Comparison of ENCODE assay signal across 8 cellular contexts in the genomic region with DNA sequence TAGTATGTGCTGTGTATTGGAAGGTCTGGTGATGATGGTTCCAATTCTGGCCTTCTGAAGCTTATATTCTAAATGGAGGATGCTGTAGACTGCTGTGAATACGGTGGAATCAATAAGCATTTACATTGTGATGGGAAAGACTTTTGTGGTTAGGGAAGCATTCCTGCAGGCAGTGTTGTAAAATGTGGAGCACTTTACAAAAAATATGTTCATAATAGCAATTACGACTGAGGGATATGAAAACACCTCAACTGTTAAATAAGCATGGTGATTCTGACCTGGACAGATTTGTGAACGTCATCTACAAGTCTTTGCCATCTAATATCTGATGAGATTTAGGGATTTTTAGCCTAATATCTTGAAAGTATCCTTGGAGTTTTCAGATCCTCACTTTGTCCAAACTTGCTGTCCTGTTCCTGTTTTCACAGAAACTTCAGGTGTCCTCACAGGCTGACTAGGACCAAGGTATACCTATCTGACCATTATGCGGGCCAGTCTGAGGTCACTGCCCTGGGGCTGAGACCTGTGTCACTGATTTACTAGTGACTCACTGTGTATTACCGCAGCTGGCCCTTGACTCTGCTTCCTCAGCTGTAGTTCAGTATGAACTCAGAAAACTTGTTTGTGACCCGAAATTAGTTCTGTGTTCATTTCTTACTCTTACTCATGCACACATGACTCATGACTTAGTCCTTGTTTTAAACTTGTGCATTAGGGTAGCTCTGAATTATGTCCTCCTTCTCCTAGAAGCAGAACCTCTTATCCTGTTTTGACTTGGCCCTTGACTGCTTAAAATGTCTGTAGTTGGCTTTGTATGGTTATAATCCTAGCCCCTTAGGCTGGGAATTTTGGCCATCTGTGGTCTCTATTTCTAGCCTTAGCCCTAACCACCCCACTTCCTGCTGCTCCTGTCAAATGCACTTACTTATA.
DNase-seq lines count a peak whose midpoint lies in the region; ATAC-seq and TF ChIP-seq lines count a peak whose summit lies in the region.

No MANE protein-coding gene starts in this region.

- H4K20me1 ChIP-seq in SK-N-SH (ENCODE audit: insufficient read depth) = no peaks in the 10 kb centered on the region

- H3K27me3 ChIP-seq in SK-N-SH (ENCODE audit: insufficient read depth) = no peaks in the 10 kb centered on the region

- TF ChIP-seq CTCF in SK-N-SH (IDR thresholded peaks at IDR 0.05) (no peak), fibroblast of villous mesenchyme (IDR thresholded peaks at IDR 0.05; ENCODE audit: insufficient read depth, low read depth, low read length) (no peak)

- H2AFZ ChIP-seq in SK-N-SH (ENCODE audit: low read depth) = no peak overlapping the region

- CTCF ChIA-PET in SK-N-SH (lab: Yijun Ruan, JAX) = interaction anchor here (0.5 to 3.5 kb wide), 4 partner anchors 32 to 711 kb away, joined by 3 to 41 read pairs (median 3); no protein-coding TSS in a partner anchor

- peak overlapping the region; percentile 1; the same call in 1 of the 2 replicates for H3K9ac ChIP-seq in SK-N-SH

- TF ChIP-seq RAD21 in SK-N-SH (IDR thresholded peaks at IDR 0.05; ENCODE audit: low read length) = no peak

- DNase-seq in COLO829 (ENCODE audit: low spot score) = peak; percentile 64
- no peak for DNase-seq in SK-N-SH
- DNase-seq in fibroblast of villous mesenchyme (ENCODE audit: low read depth) = peak; percentile 93
- peak; percentile 44 for DNase-seq in stimulated activated CD8-positive, alpha-beta memory T cell treated with anti-CD3 and anti-CD28 coated beads, Interleukin-4, amount 100 ng/mL, for 48 hours
- no peak for DNase-seq in pons (ENCODE audit: low spot score)
- no peak for DNase-seq in NCI-H2029 treated with DMSO at 0.1 percent for 48 hours (lab: John Stamatoyannopoulos, UW)

- peak overlapping the region; percentile 53 for H3K4me2 ChIP-seq in SK-N-SH

- POLR2A ChIA-PET in SK-N-SH (lab: Yijun Ruan, JAX) = interaction anchor here (1.3 kb wide), 1 partner anchor 645 kb away, joined by 5 read pairs; no protein-coding TSS in a partner anchor

- no peaks in the 10 kb centered on the region for H3K9me3 ChIP-seq in SK-N-SH

- H3K79me2 ChIP-seq in SK-N-SH (ENCODE audit: insufficient read depth) = no peaks in the 10 kb centered on the region

- H3K36me3 ChIP-seq in SK-N-SH (replicated peaks in 1 of 2; ENCODE audit: control insufficient read depth in 1 of 2, insufficient read depth in 2 of 2, low read length in 1 of 2) = no peaks in the 10 kb centered on the region

- peak; percentile 96 for ATAC-seq in GM19043 (IDR thresholded peaks at IDR 0.05; ENCODE audit: low read depth, unreplicated experiment)
- peak; percentile 94 for ATAC-seq in HG03103 (IDR thresholded peaks at IDR 0.05; ENCODE audit: low read depth, unreplicated experiment)

- H3K4me3 ChIP-seq in SK-N-SH (ENCODE audit: low read depth in 2 of 2, low read length in 1 of 2) (no peak overlapping the region), fibroblast of villous mesenchyme (ENCODE audit: low read depth, low read length) (no peak overlapping the region)

- H3F3A ChIP-seq in SK-N-SH (replicated peaks; ENCODE audit: insufficient read depth) = peaks cover 21% of the 10 kb centered on the region

- H3K9me2 ChIP-seq in SK-N-SH = no peaks in the 10 kb centered on the region

- WGBS in SK-N-SH (ENCODE audit: low lambda C conversion rate) = 28% methylated on average over 6 of the region's 6 CpGs

- peak in 1 of 2 experiments; percentile 66; a peak in 1 of 4 replicates for TF ChIP-seq EP300 in SK-N-SH (IDR thresholded peaks at IDR 0.05; ENCODE audit: borderline replicate concordance in 1 of 2, low read depth in 1 of 2, low read length in 1 of 2)

- H3K4me1 ChIP-seq in SK-N-SH (ENCODE audit: control insufficient read depth in 1 of 2, insufficient read depth in 2 of 2, low read depth in 1 of 2, low read length in 1 of 2) = peaks cover 20 to 29% of the 10 kb centered on the region in 2 experiments; a peak in 3 of 4 replicates

- peak overlapping the region; percentile 44 to 88 for H3K27ac ChIP-seq in SK-N-SH (ENCODE audit: low read depth in 2 of 2, low read length in 1 of 2)

TF ChIP-seq in SK-N-SH, 30 proteins besides CTCF, POLR2A, EP300 and RAD21 (continues in another document):
- no peak for TF ChIP-seq NRF1 (IDR thresholded peaks at IDR 0.05; ENCODE audit: low read depth, low read length)
- no peak for TF ChIP-seq RFX5 (IDR thresholded peaks at IDR 0.05; ENCODE audit: low read length)
- TF ChIP-seq, protein P1, sequence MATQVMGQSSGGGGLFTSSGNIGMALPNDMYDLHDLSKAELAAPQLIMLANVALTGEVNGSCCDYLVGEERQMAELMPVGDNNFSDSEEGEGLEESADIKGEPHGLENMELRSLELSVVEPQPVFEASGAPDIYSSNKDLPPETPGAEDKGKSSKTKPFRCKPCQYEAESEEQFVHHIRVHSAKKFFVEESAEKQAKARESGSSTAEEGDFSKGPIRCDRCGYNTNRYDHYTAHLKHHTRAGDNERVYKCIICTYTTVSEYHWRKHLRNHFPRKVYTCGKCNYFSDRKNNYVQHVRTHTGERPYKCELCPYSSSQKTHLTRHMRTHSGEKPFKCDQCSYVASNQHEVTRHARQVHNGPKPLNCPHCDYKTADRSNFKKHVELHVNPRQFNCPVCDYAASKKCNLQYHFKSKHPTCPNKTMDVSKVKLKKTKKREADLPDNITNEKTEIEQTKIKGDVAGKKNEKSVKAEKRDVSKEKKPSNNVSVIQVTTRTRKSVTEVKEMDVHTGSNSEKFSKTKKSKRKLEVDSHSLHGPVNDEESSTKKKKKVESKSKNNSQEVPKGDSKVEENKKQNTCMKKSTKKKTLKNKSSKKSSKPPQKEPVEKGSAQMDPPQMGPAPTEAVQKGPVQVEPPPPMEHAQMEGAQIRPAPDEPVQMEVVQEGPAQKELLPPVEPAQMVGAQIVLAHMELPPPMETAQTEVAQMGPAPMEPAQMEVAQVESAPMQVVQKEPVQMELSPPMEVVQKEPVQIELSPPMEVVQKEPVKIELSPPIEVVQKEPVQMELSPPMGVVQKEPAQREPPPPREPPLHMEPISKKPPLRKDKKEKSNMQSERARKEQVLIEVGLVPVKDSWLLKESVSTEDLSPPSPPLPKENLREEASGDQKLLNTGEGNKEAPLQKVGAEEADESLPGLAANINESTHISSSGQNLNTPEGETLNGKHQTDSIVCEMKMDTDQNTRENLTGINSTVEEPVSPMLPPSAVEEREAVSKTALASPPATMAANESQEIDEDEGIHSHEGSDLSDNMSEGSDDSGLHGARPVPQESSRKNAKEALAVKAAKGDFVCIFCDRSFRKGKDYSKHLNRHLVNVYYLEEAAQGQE (IDR thresholded peaks at IDR 0.05; ENCODE audit: low read depth, low read length) = 0 out of 2 replicates have a peak, but pooled peaks have one; percentile 14
- TF ChIP-seq, protein P2, sequence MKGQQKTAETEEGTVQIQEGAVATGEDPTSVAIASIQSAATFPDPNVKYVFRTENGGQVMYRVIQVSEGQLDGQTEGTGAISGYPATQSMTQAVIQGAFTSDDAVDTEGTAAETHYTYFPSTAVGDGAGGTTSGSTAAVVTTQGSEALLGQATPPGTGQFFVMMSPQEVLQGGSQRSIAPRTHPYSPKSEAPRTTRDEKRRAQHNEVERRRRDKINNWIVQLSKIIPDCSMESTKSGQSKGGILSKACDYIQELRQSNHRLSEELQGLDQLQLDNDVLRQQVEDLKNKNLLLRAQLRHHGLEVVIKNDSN (IDR thresholded peaks at IDR 0.05; ENCODE audit: borderline replicate concordance, low read depth) = peak; percentile 22; the same call in 1 of the 2 replicates
- TF ChIP-seq TCF12 (IDR thresholded peaks at IDR 0.05) = peak; percentile 92
- no peak for TF ChIP-seq TAF1 (IDR thresholded peaks at IDR 0.05; ENCODE audit: borderline replicate concordance, low read depth, low read length)
- no peak for TF ChIP-seq SMC3 (IDR thresholded peaks at IDR 0.05; ENCODE audit: low read depth, low read length)
- TF ChIP-seq, protein P3, sequence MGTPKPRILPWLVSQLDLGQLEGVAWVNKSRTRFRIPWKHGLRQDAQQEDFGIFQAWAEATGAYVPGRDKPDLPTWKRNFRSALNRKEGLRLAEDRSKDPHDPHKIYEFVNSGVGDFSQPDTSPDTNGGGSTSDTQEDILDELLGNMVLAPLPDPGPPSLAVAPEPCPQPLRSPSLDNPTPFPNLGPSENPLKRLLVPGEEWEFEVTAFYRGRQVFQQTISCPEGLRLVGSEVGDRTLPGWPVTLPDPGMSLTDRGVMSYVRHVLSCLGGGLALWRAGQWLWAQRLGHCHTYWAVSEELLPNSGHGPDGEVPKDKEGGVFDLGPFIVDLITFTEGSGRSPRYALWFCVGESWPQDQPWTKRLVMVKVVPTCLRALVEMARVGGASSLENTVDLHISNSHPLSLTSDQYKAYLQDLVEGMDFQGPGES (IDR thresholded peaks at IDR 0.05; ENCODE audit: low read depth, low read length) = no peak
- no peak for TF ChIP-seq FOXM1 (IDR thresholded peaks at IDR 0.05; ENCODE audit: low read depth)
- no peak for TF ChIP-seq MXI1 (IDR thresholded peaks at IDR 0.05; ENCODE audit: low read depth, low read length)
- no peak for TF ChIP-seq CHD2 (IDR thresholded peaks at IDR 0.05; ENCODE audit: low read length, partially characterized antibody)
- no peak for TF ChIP-seq SIN3A (IDR thresholded peaks at IDR 0.05; ENCODE audit: borderline replicate concordance, low read depth, low read length)
- peak; percentile 75; the same call in 1 of the 2 replicates for TF ChIP-seq MEF2A (IDR thresholded peaks at IDR 0.05; ENCODE audit: borderline replicate concordance, low read depth)
- TF ChIP-seq YY1 (IDR thresholded peaks at IDR 0.05; ENCODE audit: low read depth) = no peak
- no peak for TF ChIP-seq RCOR1 (IDR thresholded peaks at IDR 0.05; ENCODE audit: low read length)
- TF ChIP-seq, protein P4, sequence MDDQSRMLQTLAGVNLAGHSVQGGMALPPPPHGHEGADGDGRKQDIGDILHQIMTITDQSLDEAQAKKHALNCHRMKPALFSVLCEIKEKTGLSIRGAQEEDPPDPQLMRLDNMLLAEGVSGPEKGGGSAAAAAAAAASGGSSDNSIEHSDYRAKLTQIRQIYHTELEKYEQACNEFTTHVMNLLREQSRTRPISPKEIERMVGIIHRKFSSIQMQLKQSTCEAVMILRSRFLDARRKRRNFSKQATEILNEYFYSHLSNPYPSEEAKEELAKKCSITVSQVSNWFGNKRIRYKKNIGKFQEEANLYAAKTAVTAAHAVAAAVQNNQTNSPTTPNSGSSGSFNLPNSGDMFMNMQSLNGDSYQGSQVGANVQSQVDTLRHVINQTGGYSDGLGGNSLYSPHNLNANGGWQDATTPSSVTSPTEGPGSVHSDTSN (IDR thresholded peaks at IDR 0.05) = peak; percentile 58; the same call in 1 of the 2 replicates
- TF ChIP-seq FOXJ3 (CRISPR knock-in tag; IDR thresholded peaks at IDR 0.05) = no peak
- TF ChIP-seq NFIC (IDR thresholded peaks at IDR 0.05; ENCODE audit: borderline replicate concordance) = peak; percentile 47
- peak; percentile 95 for TF ChIP-seq RXRA (IDR thresholded peaks at IDR 0.05; ENCODE audit: borderline replicate concordance, low read depth)
- TF ChIP-seq JUND (IDR thresholded peaks at IDR 0.05) = peak; percentile 92
- no peak for TF ChIP-seq GABPA (IDR thresholded peaks at IDR 0.05; ENCODE audit: low read depth)
- TF ChIP-seq TEAD4 (IDR thresholded peaks at IDR 0.05; ENCODE audit: borderline replicate concordance, insufficient read depth) = peak; percentile 61; the same call in 1 of the 2 replicates

Comparison
In these comparisons a context has a peak if more than half of its experiments do, and no peak if none do; other contexts are left out.
1. DNase-seq: peak in COLO829 (single experiment), fibroblast of villous mesenchyme (single experiment) and stimulated activated CD8-positive, alpha-beta memory T cell treated with anti-CD3 and anti-CD28 coated beads, Interleukin-4, amount 100 ng/mL, for 48 hours (single experiment); none in SK-N-SH (single experiment), pons (single experiment) and NCI-H2029 treated with DMSO at 0.1 percent for 48 hours (single experiment).